Comparison of ENCODE assay signal across 9 cellular contexts in the genomic region with DNA sequence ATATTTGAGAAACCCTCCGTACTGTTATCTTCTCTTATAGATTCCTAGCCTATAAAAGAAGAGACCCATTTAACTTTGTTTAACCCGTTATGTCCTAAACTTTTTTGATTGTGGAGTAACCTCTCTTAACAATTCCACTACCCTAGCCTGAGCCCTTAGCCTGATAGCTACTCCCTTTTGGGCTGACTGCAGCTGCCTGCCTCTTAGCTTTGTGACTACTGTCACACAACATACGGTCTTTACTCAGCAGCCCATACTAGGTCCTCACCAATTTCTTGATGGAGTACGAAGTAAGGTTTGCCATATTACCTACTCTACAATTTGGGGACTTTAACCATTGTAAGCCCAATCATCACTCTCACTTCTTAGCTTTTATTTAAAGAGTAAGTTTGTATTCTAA.
A peak's percentile ranks its signal among the peaks of the same experiment; 100 is the strongest.
DNase-seq lines count a peak whose midpoint lies in the region; ATAC-seq, FAIRE-seq and TF ChIP-seq lines count a peak whose summit lies in the region.
"Had no signal": no experiment of that assay in that cellular context is flagged by ENCODE, and none has a peak within 500 bp of the region (broad histone marks: within the 10 kb centered on the region; RNA-seq: fewer than 3 reads in every experiment).

No MANE protein-coding gene starts in this region.

- peak overlapping the region; percentile 14 to 87 for H3K27ac ChIP-seq in kidney (ENCODE audit: low read depth in 2 of 2, low read length in 2 of 2)
- no peak overlapping the region for H3K27ac ChIP-seq in mesendoderm (ENCODE audit: low read depth, low read length)

- POLR2A ChIA-PET in naive thymus-derived CD8-positive, alpha-beta T cell (lab: Charles Lee): no interaction called here

- H2BK15ac ChIP-seq in mesendoderm (replicated peaks; ENCODE audit: low read depth): no peak overlapping the region

- FAIRE-seq in kidney (lab: Jason Lieb, UNC): no peak

- intact Hi-C loops in kidney (cut with DNase I): no loop called here

- peak overlapping the region in 1 of 2 donors; percentile 47 for H3K4me3 ChIP-seq in kidney (ENCODE audit: low read length in 2 of 2)
- H3K4me3 ChIP-seq in mesendoderm (ENCODE audit: low read length): no peak overlapping the region

- H3K36me3 ChIP-seq in kidney (ENCODE audit: control insufficient read depth in 1 of 2, insufficient read depth in 2 of 2, low read length in 2 of 2) (no peaks in the 10 kb centered on the region), mesendoderm (ENCODE audit: control insufficient read depth, insufficient read depth, low read length) (no peaks in the 10 kb centered on the region)

- no peak overlapping the region for H2BK5ac ChIP-seq in mesendoderm (ENCODE audit: low read length)

- H3K4me1 Mint-ChIP-seq in naive thymus-derived CD8-positive, alpha-beta T cell: peaks cover 0 to 42% (median 0%) of the 10 kb centered on the region in 4 donors

- peak overlapping the region in 2 of 10 donors; percentile 57 to 85 for H3K27ac Mint-ChIP-seq in naive thymus-derived CD8-positive, alpha-beta T cell

- H3K27me3 Mint-ChIP-seq in naive thymus-derived CD8-positive, alpha-beta T cell: peaks cover 3 to 25% (median 13%) of the 10 kb centered on the region in 5 donors

- no peak overlapping the region for H2AK5ac ChIP-seq in mesendoderm (ENCODE audit: low read length)

- ATAC-seq in GM18520 (IDR thresholded peaks at IDR 0.05; ENCODE audit: unreplicated experiment): peak; percentile 8
- peak; percentile 48 for ATAC-seq in GM21723 (IDR thresholded peaks at IDR 0.05; ENCODE audit: unreplicated experiment)
- ATAC-seq in HG03460 (IDR thresholded peaks at IDR 0.05; ENCODE audit: unreplicated experiment): peak; percentile 27
- ATAC-seq in naive thymus-derived CD8-positive, alpha-beta T cell: no peak

- peaks cover 0 to 5% (median 0%) of the 10 kb centered on the region in 3 donors for H3K36me3 Mint-ChIP-seq in naive thymus-derived CD8-positive, alpha-beta T cell

- H3K4me1 ChIP-seq in kidney (ENCODE audit: control insufficient read depth in 1 of 2, insufficient read depth in 1 of 2, low read depth in 1 of 2, low read length in 2 of 2): peaks cover 9 to 15% of the 10 kb centered on the region in 2 donors
- no peaks in the 10 kb centered on the region for H3K4me1 ChIP-seq in mesendoderm (ENCODE audit: control insufficient read depth, low read depth, low read length)

- H3K4me2 ChIP-seq in mesendoderm (ENCODE audit: low read length): no peak overlapping the region

- H2BK120ac ChIP-seq in mesendoderm (ENCODE audit: low read depth, low read length): no peak overlapping the region

- WGBS in mesendoderm (ENCODE audit: extremely low coverage, insufficient coverage, low lambda C conversion rate): no CpG with 5 or more reads among the region's 4 CpGs

- no peak overlapping the region for H3K18ac ChIP-seq in mesendoderm (ENCODE audit: low read length)

- DNase-seq in kidney: no peak
- no peak for DNase-seq in naive thymus-derived CD8-positive, alpha-beta T cell
- DNase-seq in iPS-NIHi11 (ENCODE audit: low spot score): no peak
- DNase-seq in mesendoderm: no peak
- DNase-seq in epidermal melanocyte (ENCODE audit: insufficient read length, low spot score): no peak
- DNase-seq: trophoblast cell had no signal

- H3K9me3 ChIP-seq in kidney (ENCODE audit: control insufficient read depth in 1 of 2, low read length in 2 of 2): peaks cover 0 to 7% of the 10 kb centered on the region in 2 donors

- no peaks in the 10 kb centered on the region for H3K79me1 ChIP-seq in mesendoderm (ENCODE audit: low read length)

- no peaks in the 10 kb centered on the region for H3K79me2 ChIP-seq in mesendoderm (ENCODE audit: control insufficient read depth, insufficient read depth, low read length)

- no peak overlapping the region for H4K5ac ChIP-seq in mesendoderm (ENCODE audit: low read length)

- H4K8ac ChIP-seq in mesendoderm (ENCODE audit: low read depth, low read length): no peak overlapping the region

- no peak overlapping the region for H3K23ac ChIP-seq in mesendoderm (ENCODE audit: low read length)

- H3K9ac ChIP-seq in kidney (ENCODE audit: low read length in 2 of 2) (no peak overlapping the region), mesendoderm (ENCODE audit: low read length) (no peak overlapping the region)

- H3K56ac ChIP-seq in mesendoderm (ENCODE audit: low read length): no peak overlapping the region

- no peaks in the 10 kb centered on the region for H3K27me3 ChIP-seq in mesendoderm (ENCODE audit: insufficient read depth, low read length, poor library complexity)

- TF ChIP-seq CTCF in kidney (IDR thresholded peaks at IDR 0.05; ENCODE audit: borderline replicate concordance, extremely low read depth, insufficient read depth): no peak

- peak overlapping the region in 1 of 10 donors; percentile 58 for H3K4me3 Mint-ChIP-seq in naive thymus-derived CD8-positive, alpha-beta T cell

- no peak overlapping the region for H3K4ac ChIP-seq in mesendoderm (ENCODE audit: low read depth, low read length)

- H3K9me3 Mint-ChIP-seq in naive thymus-derived CD8-positive, alpha-beta T cell: peaks cover 0 to 11% (median 2%) of the 10 kb centered on the region in 9 donors

Comparison
In these comparisons a context has a peak if more than half of its experiments do, and no peak if none do; other contexts are left out.
1. ATAC-seq: peak in GM18520 (single experiment), GM21723 (single experiment) and HG03460 (single experiment); none in naive thymus-derived CD8-positive, alpha-beta T cell (0 of 2).